Comparison of ENCODE assay signal across 24 cellular contexts in genomic region chr15:81848701-81849100, GRCh38.
DNase-seq lines count a peak whose midpoint lies in the region; ATAC-seq, FAIRE-seq and TF ChIP-seq lines count a peak whose summit lies in the region.
"Had no signal": no experiment of that assay in that cellular context is flagged by ENCODE, and none has a peak within 500 bp of the region (broad histone marks: within the 10 kb centered on the region; RNA-seq: fewer than 3 reads in every experiment).

No MANE protein-coding gene starts in this region.

- H3K27ac ChIP-seq in GM23338 (ENCODE audit: low read depth) (no peak overlapping the region), OCI-LY7 (ENCODE audit: low read depth, low read length, poor library complexity, severe bottlenecking) (no peak overlapping the region), K562 (ENCODE audit: extremely low read depth, low read depth, low read length) (no peak overlapping the region), esophagus muscularis mucosa (replicated peaks in 1 of 4) (no peak overlapping the region)
- H3K27ac ChIP-seq: BLaER1 treated with 17β-estradiol and CSF1 and Interleukin-3, amounts not matched to agents 10 nM and 100 nM; C4-2B had no signal

- H3K9me3 ChIP-seq in OCI-LY7 (ENCODE audit: low read length) (no peaks in the 10 kb centered on the region), K562 (replicated peaks; ENCODE audit: control insufficient read depth, insufficient read depth, low read depth, low read length) (no peaks in the 10 kb centered on the region), esophagus muscularis mucosa (no peaks in the 10 kb centered on the region)
- H3K9me3 ChIP-seq: BLaER1 treated with 17β-estradiol and CSF1 and Interleukin-3, amounts not matched to agents 10 nM and 100 nM; Caco-2 had no signal

- H3K9me1 ChIP-seq in K562 (ENCODE audit: control insufficient read depth, insufficient read depth, low read length) = no peaks in the 10 kb centered on the region

- TF ChIP-seq POLR2A in K562 (conservative IDR thresholded peaks at IDR 0.05) (no peak), esophagus muscularis mucosa (IDR thresholded peaks at IDR 0.05; ENCODE audit: low read depth) (no peak)

- H3K9me3 Mint-ChIP-seq in GM23338 = no peaks in the 10 kb centered on the region
- H3K9me3 Mint-ChIP-seq: CD4-positive, alpha-beta T cell; CD8-positive, alpha-beta T cell had no signal

- BruUV-seq in OCI-LY7 (replicated peaks; lab: Mats Ljungman, UMichigan) = no TSS peak
- no TSS peak for BruUV-seq in K562 (replicated peaks; lab: Mats Ljungman, UMichigan)

- 17% methylated on average over 2 of the region's 2 CpGs for WGBS in K562 (ENCODE audit: insufficient coverage, low coverage, missing lambda C conversion rate)
- WGBS in esophagus muscularis mucosa = 90% methylated on average over 2 of the region's 2 CpGs

- H3K27me3 Mint-ChIP-seq in GM23338 (ENCODE audit: insufficient read depth, low read depth, poor library complexity) = no peaks in the 10 kb centered on the region
- H3K27me3 Mint-ChIP-seq: CD4-positive, alpha-beta T cell had no signal

- in situ Hi-C loops in K562 (cut with MboI) = no loop called here

- no peaks in the 10 kb centered on the region for H3K9me2 ChIP-seq in GM23338 (ENCODE audit: insufficient read depth)
- H3K9me2 ChIP-seq in OCI-LY7 (ENCODE audit: insufficient read depth, low read length) = no peaks in the 10 kb centered on the region

- no peak for TF ChIP-seq RAD21 in K562 (CRISPR knock-in tag; conservative IDR thresholded peaks at IDR 0.05 in 1 of 2, IDR thresholded peaks at IDR 0.05 in 1 of 2)

- H3K4me1 Mint-ChIP-seq in GM23338 = peaks cover 3% of the 10 kb centered on the region; the same call in 1 of the 3 replicates
- H3K4me1 Mint-ChIP-seq: B cell had no signal

- H3K79me2 ChIP-seq in GM23338 (replicated peaks; ENCODE audit: insufficient read depth) = peaks cover 4% of the 10 kb centered on the region; the same call in 1 of the 2 replicates
- H3K79me2 ChIP-seq in OCI-LY7 (ENCODE audit: insufficient read depth, low read depth, low read length) = no peaks in the 10 kb centered on the region
- H3K79me2 ChIP-seq in K562 (ENCODE audit: control insufficient read depth, insufficient read depth, low read length) = peaks cover 6% of the 10 kb centered on the region; the same call in 2 of the 3 replicates

- DNase-seq in GM23338 (ENCODE audit: low spot score) (no peak), OCI-LY7 (ENCODE audit: low spot score) (no peak), K562 (ENCODE audit: extremely low read depth in 1 of 4, low spot score in 3 of 4) (no peak), esophagus muscularis mucosa (ENCODE audit: extremely low spot score) (peak; percentile 12), NCI-H524 (lab: John Stamatoyannopoulos, UW) (no peak), NCI-H1436 treated with DMSO at 0.1 percent for 48 hours (lab: John Stamatoyannopoulos, UW) (no peak), H7 (no peak)
- no peak for DNase-seq in activated CD4-positive, CD25-positive, alpha-beta regulatory T cell treated with anti-CD3 and anti-CD28 coated beads, Interleukin-2, amount 50 U/mL, for 72 hours
- DNase-seq: 8988T; AML-193; Caco-2; Calu3; CD4-positive, alpha-beta T cell; CD8-positive, alpha-beta T cell; DMS79 treated with DMSO at 0.1 percent for 48 hours; GF-D8 had no signal

- H3K27me3 ChIP-seq in GM23338 (ENCODE audit: insufficient read depth) (no peaks in the 10 kb centered on the region), K562 (ENCODE audit: control insufficient read depth in 2 of 2, insufficient read depth in 2 of 2, low read length in 2 of 2) (no peaks in the 10 kb centered on the region), esophagus muscularis mucosa (peaks cover 0 to 3% (median 0%) of the 10 kb centered on the region in 4 donors), H7 (ENCODE audit: control insufficient read depth, insufficient read depth, low read length) (no peaks in the 10 kb centered on the region)
- H3K27me3 ChIP-seq: BLaER1 treated with 17β-estradiol and CSF1 and Interleukin-3, amounts not matched to agents 10 nM and 100 nM had no signal

- H3K4me1 ChIP-seq in GM23338 (ENCODE audit: insufficient read depth) = no peaks in the 10 kb centered on the region
- H3K4me1 ChIP-seq in OCI-LY7 (ENCODE audit: insufficient read depth, low read length, poor library complexity, severe bottlenecking) = peaks cover 8% of the 10 kb centered on the region
- peaks cover 0 to 18% of the 10 kb centered on the region in 2 experiments; a peak in 3 of 5 replicates for H3K4me1 ChIP-seq in K562 (replicated peaks in 1 of 2; ENCODE audit: control insufficient read depth in 2 of 2, insufficient read depth in 2 of 2, low read length in 2 of 2)
- H3K4me1 ChIP-seq in esophagus muscularis mucosa = no peaks in the 10 kb centered on the region
- H3K4me1 ChIP-seq: Caco-2 had no signal

- POLR2A ChIA-PET in OCI-LY7 (lab: Charles Lee) (interaction anchor here (0.8 to 1.2 kb wide), 3 partner anchors 11 to 207 kb away, joined by 3 read pairs; no protein-coding TSS in a partner anchor), K562 (lab: Yijun Ruan, JAX) (interaction anchor here (0.8 to 1.3 kb wide), 4 partner anchors 8 to 40 kb away, joined by 3 to 4 read pairs (median 4); no protein-coding TSS in a partner anchor)

- intact Hi-C loops in OCI-LY7 (cut with micrococcal nuclease; ENCODE audit: unreplicated experiment) (no loop called here), K562 (cut with micrococcal nuclease) (no loop called here), esophagus muscularis mucosa (cut with DNase I) (no loop called here)

- H3K9ac ChIP-seq in K562 (ENCODE audit: insufficient read depth in 1 of 2, low read depth in 2 of 2, low read length in 2 of 2) = no peak overlapping the region
- H3K9ac ChIP-seq: BLaER1 treated with 17β-estradiol and CSF1 and Interleukin-3, amounts not matched to agents 10 nM and 100 nM had no signal

- TF ChIP-seq CTCF in GM23338 (conservative IDR thresholded peaks at IDR 0.05; ENCODE audit: low read depth in 2 of 2) (no peak), OCI-LY7 (conservative IDR thresholded peaks at IDR 0.05; ENCODE audit: low read length) (no peak), K562 (IDR thresholded peaks at IDR 0.05 in 2 of 3, conservative IDR thresholded peaks at IDR 0.05 in 1 of 3; ENCODE audit: insufficient read depth in 2 of 3, low read depth in 1 of 3, low read length in 3 of 3) (no peak), esophagus muscularis mucosa (IDR thresholded peaks at IDR 0.05) (no peak)

- ATAC-seq in GM23338 = no peak
- ATAC-seq in K562 = peak; percentile 45; the same call in 1 of the 3 replicates
- ATAC-seq: CD8-positive, alpha-beta T cell had no signal

- H3F3A ChIP-seq in GM23338 (replicated peaks; ENCODE audit: low read depth) = no peaks in the 10 kb centered on the region

- H3K27ac Mint-ChIP-seq in GM23338 = peak overlapping the region; percentile 32; the same call in 1 of the 2 replicates
- H3K27ac Mint-ChIP-seq: B cell; CD4-positive, alpha-beta T cell; CD8-positive, alpha-beta T cell had no signal

- FAIRE-seq in K562 (lab: Jason Lieb, UNC) = peak; percentile 46
- FAIRE-seq: A204.1, D721Med, G401.6, GM12892, GM18507 had no signal

- no peak overlapping the region for H2AFZ ChIP-seq in GM23338
- H2AFZ ChIP-seq in OCI-LY7 (ENCODE audit: low read length) = 0 out of 2 replicates have a peak overlapping the region, but pooled peaks have one; percentile 0
- no peak overlapping the region for H2AFZ ChIP-seq in K562 (ENCODE audit: low read depth, low read length)

- no peaks in the 10 kb centered on the region for H3K36me3 Mint-ChIP-seq in GM23338 (ENCODE audit: low read depth)
- H3K36me3 Mint-ChIP-seq: CD8-positive, alpha-beta T cell had no signal

- H4K20me1 ChIP-seq in GM23338 (replicated peaks; ENCODE audit: insufficient read depth) (no peaks in the 10 kb centered on the region; the same call in 1 of the 2 replicates), OCI-LY7 (ENCODE audit: insufficient read depth, low read length) (no peaks in the 10 kb centered on the region), K562 (replicated peaks; ENCODE audit: control insufficient read depth, insufficient read depth, low read length) (no peaks in the 10 kb centered on the region)
- H4K20me1 ChIP-seq: BLaER1 treated with 17β-estradiol and CSF1 and Interleukin-3, amounts not matched to agents 10 nM and 100 nM had no signal

- H3K36me3 ChIP-seq in GM23338 (ENCODE audit: insufficient read depth) = no peaks in the 10 kb centered on the region
- no peaks in the 10 kb centered on the region for H3K36me3 ChIP-seq in OCI-LY7 (ENCODE audit: insufficient read depth, low read length)
- no peaks in the 10 kb centered on the region for H3K36me3 ChIP-seq in K562 (ENCODE audit: control insufficient read depth, insufficient read depth, low read length)
- H3K36me3 ChIP-seq in esophagus muscularis mucosa = no peaks in the 10 kb centered on the region
- H3K36me3 ChIP-seq in H7 (replicated peaks; ENCODE audit: control insufficient read depth, insufficient read depth, low read length) = no peaks in the 10 kb centered on the region
- H3K36me3 ChIP-seq: BLaER1 treated with 17β-estradiol and CSF1 and Interleukin-3, amounts not matched to agents 10 nM and 100 nM had no signal

- H3K4me3 Mint-ChIP-seq in GM23338 = no peak overlapping the region
- H3K4me3 Mint-ChIP-seq: B cell; CD4-positive, alpha-beta T cell; CD8-positive, alpha-beta T cell had no signal

- H3K4me2 ChIP-seq in GM23338 = no peak overlapping the region
- H3K4me2 ChIP-seq in OCI-LY7 (ENCODE audit: low read length) = no peak overlapping the region
- H3K4me2 ChIP-seq in K562 (ENCODE audit: insufficient read depth, low read length) = no peak overlapping the region
- H3K4me2 ChIP-seq: BLaER1 treated with 17β-estradiol and CSF1 and Interleukin-3, amounts not matched to agents 10 nM and 100 nM had no signal

- CTCF ChIA-PET in OCI-LY7 (lab: Charles Lee; ENCODE audit: unreplicated experiment) (no interaction called here), K562 (lab: Yijun Ruan, JAX; ENCODE audit: low intra/inter-chr PET ratio) (no interaction called here)

- peak; percentile 80 for TF ChIP-seq EP300 in K562 (IDR thresholded peaks at IDR 0.05; ENCODE audit: low read length)
- no peak for TF ChIP-seq EP300 in esophagus muscularis mucosa (IDR thresholded peaks at IDR 0.05)

- H3K4me3 ChIP-seq in GM23338 = no peak overlapping the region
- H3K4me3 ChIP-seq in OCI-LY7 (ENCODE audit: low read depth, low read length, poor library complexity, severe bottlenecking) = no peak overlapping the region
- no peak overlapping the region for H3K4me3 ChIP-seq in K562
- no peak overlapping the region for H3K4me3 ChIP-seq in esophagus muscularis mucosa
- H3K4me3 ChIP-seq in H7 (ENCODE audit: insufficient read depth, low read depth, low read length) = no peak overlapping the region
- H3K4me3 ChIP-seq: BLaER1 treated with 17β-estradiol and CSF1 and Interleukin-3, amounts not matched to agents 10 nM and 100 nM had no signal

TF ChIP-seq in K562, 482 proteins besides CTCF, POLR2A, EP300 and RAD21 (continues in another document):
- no peak for TF ChIP-seq MXD1 (CRISPR knock-in tag; IDR thresholded peaks at IDR 0.05; ENCODE audit: borderline replicate concordance, poor library complexity, severe bottlenecking)
